1 cellular context compared by ENCODE assay signal in the genomic region with DNA sequence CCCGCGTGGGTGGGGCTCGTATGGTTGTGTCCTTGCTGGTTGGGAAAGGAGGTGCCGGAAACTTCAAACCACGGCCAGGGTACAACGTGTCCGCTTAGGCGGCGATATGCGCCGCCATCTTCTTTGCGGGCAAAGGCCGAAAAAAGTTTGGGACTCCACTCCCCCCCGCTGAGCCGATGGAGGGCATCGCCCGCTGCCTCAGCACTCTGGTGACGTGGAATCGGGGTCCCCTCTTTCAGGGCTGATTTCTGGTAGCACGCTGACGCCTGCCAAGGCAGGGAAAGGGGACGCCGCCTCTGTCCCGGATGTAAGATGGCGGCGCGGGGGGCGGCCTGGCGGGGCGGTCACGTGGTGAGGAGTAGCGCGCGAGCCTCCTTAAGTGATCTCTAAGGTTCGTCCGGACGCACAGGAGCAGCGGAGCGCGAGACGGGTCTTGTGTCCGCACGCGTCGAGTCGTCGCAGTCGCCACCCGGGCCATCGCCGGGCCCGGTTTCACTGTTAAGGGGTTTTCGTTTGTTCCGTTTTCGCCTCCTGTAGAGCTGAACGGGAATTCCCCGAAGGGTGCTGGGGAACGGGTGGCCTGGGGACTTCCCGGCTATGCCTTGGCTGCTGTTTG.
A peak's percentile ranks its signal among the peaks of the same experiment; 100 is the strongest.
TF ChIP-seq lines count a peak whose summit lies in the region.

No MANE protein-coding gene starts in this region.

TF ChIP-seq in HEK293, 187 proteins besides CTCF, POLR2A, EP300 and RAD21 (continued from another document and continues in another):
- TF ChIP-seq, protein P1, sequence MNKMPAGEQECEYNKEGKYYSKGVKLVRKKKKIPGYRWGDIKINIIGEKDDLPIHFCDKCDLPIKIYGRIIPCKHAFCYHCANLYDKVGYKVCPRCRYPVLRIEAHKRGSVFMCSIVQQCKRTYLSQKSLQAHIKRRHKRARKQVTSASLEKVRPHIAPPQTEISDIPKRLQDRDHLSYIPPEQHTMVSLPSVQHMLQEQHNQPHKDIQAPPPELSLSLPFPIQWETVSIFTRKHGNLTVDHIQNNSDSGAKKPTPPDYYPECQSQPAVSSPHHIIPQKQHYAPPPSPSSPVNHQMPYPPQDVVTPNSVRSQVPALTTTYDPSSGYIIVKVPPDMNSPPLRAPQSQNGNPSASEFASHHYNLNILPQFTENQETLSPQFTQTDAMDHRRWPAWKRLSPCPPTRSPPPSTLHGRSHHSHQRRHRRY (tag by site-specific recombination; IDR thresholded peaks at IDR 0.05), result no peak
- no peak for TF ChIP-seq ZNF138 (tag by site-specific recombination; IDR thresholded peaks at IDR 0.05; ENCODE audit: borderline replicate concordance)
- TF ChIP-seq, protein P2, sequence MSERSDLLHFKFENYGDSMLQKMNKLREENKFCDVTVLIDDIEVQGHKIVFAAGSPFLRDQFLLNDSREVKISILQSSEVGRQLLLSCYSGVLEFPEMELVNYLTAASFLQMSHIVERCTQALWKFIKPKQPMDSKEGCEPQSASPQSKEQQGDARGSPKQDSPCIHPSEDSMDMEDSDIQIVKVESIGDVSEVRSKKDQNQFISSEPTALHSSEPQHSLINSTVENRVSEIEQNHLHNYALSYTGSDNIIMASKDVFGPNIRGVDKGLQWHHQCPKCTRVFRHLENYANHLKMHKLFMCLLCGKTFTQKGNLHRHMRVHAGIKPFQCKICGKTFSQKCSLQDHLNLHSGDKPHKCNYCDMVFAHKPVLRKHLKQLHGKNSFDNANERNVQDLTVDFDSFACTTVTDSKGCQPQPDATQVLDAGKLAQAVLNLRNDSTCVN (tag by site-specific recombination; optimal IDR thresholded peaks at IDR 0.05), result peak; percentile 53
- TF ChIP-seq ZNF292 (tag by site-specific recombination; IDR thresholded peaks at IDR 0.05; ENCODE audit: borderline replicate concordance, low read depth), result no peak
- TF ChIP-seq SALL2 (tag by site-specific recombination; IDR thresholded peaks at IDR 0.05; ENCODE audit: borderline replicate concordance), result no peak
- TF ChIP-seq ZNF596 (tag by site-specific recombination; IDR thresholded peaks at IDR 0.05), result no peak
- peak; percentile 6; the same call in 1 of the 2 replicates for TF ChIP-seq PRDM1 (tag by site-specific recombination; IDR thresholded peaks at IDR 0.05)
- no peak for TF ChIP-seq SCRT2 (tag by site-specific recombination; IDR thresholded peaks at IDR 0.05)
- TF ChIP-seq, protein P3, sequence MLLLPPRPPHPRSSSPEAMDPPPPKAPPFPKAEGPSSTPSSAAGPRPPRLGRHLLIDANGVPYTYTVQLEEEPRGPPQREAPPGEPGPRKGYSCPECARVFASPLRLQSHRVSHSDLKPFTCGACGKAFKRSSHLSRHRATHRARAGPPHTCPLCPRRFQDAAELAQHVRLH (tag by site-specific recombination; IDR thresholded peaks at IDR 0.05), result peak; percentile 93
- TF ChIP-seq ZBTB21 (tag by site-specific recombination; IDR thresholded peaks at IDR 0.05), result peak; percentile 98
- no peak for TF ChIP-seq ZNF529 (tag by site-specific recombination; IDR thresholded peaks at IDR 0.05; ENCODE audit: insufficient replicate concordance)
- TF ChIP-seq ZNF664 (tag by site-specific recombination; IDR thresholded peaks at IDR 0.05), result peak; percentile 1; the same call in 1 of the 2 replicates
- no peak for TF ChIP-seq ZNF184 (tag by site-specific recombination; IDR thresholded peaks at IDR 0.05)
- TF ChIP-seq, protein P4, sequence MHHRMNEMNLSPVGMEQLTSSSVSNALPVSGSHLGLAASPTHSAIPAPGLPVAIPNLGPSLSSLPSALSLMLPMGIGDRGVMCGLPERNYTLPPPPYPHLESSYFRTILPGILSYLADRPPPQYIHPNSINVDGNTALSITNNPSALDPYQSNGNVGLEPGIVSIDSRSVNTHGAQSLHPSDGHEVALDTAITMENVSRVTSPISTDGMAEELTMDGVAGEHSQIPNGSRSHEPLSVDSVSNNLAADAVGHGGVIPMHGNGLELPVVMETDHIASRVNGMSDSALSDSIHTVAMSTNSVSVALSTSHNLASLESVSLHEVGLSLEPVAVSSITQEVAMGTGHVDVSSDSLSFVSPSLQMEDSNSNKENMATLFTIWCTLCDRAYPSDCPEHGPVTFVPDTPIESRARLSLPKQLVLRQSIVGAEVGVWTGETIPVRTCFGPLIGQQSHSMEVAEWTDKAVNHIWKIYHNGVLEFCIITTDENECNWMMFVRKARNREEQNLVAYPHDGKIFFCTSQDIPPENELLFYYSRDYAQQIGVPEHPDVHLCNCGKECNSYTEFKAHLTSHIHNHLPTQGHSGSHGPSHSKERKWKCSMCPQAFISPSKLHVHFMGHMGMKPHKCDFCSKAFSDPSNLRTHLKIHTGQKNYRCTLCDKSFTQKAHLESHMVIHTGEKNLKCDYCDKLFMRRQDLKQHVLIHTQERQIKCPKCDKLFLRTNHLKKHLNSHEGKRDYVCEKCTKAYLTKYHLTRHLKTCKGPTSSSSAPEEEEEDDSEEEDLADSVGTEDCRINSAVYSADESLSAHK (tag by site-specific recombination; IDR thresholded peaks at IDR 0.05), result no peak
- TF ChIP-seq ZFHX2 (tag by site-specific recombination; conservative IDR thresholded peaks at IDR 0.05), result peak; percentile 78; the same call in 1 of the 2 replicates
- TF ChIP-seq, protein P5, sequence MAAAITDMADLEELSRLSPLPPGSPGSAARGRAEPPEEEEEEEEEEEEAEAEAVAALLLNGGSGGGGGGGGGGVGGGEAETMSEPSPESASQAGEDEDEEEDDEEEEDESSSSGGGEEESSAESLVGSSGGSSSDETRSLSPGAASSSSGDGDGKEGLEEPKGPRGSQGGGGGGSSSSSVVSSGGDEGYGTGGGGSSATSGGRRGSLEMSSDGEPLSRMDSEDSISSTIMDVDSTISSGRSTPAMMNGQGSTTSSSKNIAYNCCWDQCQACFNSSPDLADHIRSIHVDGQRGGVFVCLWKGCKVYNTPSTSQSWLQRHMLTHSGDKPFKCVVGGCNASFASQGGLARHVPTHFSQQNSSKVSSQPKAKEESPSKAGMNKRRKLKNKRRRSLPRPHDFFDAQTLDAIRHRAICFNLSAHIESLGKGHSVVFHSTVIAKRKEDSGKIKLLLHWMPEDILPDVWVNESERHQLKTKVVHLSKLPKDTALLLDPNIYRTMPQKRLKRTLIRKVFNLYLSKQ (tag by site-specific recombination; IDR thresholded peaks at IDR 0.05; ENCODE audit: borderline replicate concordance), result no peak
- TF ChIP-seq, protein P6, sequence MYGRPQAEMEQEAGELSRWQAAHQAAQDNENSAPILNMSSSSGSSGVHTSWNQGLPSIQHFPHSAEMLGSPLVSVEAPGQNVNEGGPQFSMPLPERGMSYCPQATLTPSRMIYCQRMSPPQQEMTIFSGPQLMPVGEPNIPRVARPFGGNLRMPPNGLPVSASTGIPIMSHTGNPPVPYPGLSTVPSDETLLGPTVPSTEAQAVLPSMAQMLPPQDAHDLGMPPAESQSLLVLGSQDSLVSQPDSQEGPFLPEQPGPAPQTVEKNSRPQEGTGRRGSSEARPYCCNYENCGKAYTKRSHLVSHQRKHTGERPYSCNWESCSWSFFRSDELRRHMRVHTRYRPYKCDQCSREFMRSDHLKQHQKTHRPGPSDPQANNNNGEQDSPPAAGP (tag by site-specific recombination; IDR thresholded peaks at IDR 0.05), result peak; percentile 79
- peak; percentile 92 for TF ChIP-seq ZNF324 (tag by site-specific recombination; IDR thresholded peaks at IDR 0.05)
- TF ChIP-seq MEIS1 (CRISPR knock-in tag; IDR thresholded peaks at IDR 0.05; ENCODE audit: borderline replicate concordance), result no peak
- peak; percentile 99 for TF ChIP-seq ZNF501 (tag by site-specific recombination; IDR thresholded peaks at IDR 0.05)
- TF ChIP-seq ZEB2 (tag by site-specific recombination; IDR thresholded peaks at IDR 0.05), result peak; percentile 93
- TF ChIP-seq, protein P7, sequence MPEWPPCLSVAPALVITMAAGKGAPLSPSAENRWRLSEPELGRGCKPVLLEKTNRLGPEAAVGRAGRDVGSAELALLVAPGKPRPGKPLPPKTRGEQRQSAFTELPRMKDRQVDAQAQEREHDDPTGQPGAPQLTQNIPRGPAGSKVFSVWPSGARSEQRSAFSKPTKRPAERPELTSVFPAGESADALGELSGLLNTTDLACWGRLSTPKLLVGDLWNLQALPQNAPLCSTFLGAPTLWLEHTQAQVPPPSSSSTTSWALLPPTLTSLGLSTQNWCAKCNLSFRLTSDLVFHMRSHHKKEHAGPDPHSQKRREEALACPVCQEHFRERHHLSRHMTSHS (tag by site-specific recombination; IDR thresholded peaks at IDR 0.05), result no peak
- no peak for TF ChIP-seq ZNF837 (tag by site-specific recombination; IDR thresholded peaks at IDR 0.05)
- TF ChIP-seq ZIC2 (tag by site-specific recombination; IDR thresholded peaks at IDR 0.05), result peak; percentile 64
- no peak for TF ChIP-seq ZNF404 (tag by site-specific recombination; IDR thresholded peaks at IDR 0.05)
- TF ChIP-seq ZBTB8A (tag by site-specific recombination; IDR thresholded peaks at IDR 0.05), result peak; percentile 97
- no peak for TF ChIP-seq GLI2 (tag by site-specific recombination; IDR thresholded peaks at IDR 0.05; ENCODE audit: borderline replicate concordance, low read depth)
- no peak for TF ChIP-seq ZNF37A (tag by site-specific recombination; IDR thresholded peaks at IDR 0.05)
- TF ChIP-seq, protein P8, sequence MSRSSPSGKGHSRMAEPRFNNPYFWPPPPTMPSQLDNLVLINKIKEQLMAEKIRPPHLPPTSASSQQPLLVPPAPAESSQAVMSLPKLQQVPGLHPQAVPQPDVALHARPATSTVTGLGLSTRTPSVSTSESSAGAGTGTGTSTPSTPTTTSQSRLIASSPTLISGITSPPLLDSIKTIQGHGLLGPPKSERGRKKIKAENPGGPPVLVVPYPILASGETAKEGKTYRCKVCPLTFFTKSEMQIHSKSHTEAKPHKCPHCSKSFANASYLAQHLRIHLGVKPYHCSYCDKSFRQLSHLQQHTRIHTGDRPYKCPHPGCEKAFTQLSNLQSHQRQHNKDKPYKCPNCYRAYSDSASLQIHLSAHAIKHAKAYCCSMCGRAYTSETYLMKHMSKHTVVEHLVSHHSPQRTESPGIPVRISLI (tag by site-specific recombination; IDR thresholded peaks at IDR 0.05), result peak; percentile 85
- TF ChIP-seq ZBTB48 (tag by site-specific recombination; IDR thresholded peaks at IDR 0.05), result 0 out of 2 replicates have a peak, but pooled peaks have one; percentile 36
- TF ChIP-seq ZNF600 (tag by site-specific recombination; IDR thresholded peaks at IDR 0.05), result peak; percentile 82
- no peak for TF ChIP-seq ZNF16 (tag by site-specific recombination; IDR thresholded peaks at IDR 0.05; ENCODE audit: low read depth)
- TF ChIP-seq, protein P9, sequence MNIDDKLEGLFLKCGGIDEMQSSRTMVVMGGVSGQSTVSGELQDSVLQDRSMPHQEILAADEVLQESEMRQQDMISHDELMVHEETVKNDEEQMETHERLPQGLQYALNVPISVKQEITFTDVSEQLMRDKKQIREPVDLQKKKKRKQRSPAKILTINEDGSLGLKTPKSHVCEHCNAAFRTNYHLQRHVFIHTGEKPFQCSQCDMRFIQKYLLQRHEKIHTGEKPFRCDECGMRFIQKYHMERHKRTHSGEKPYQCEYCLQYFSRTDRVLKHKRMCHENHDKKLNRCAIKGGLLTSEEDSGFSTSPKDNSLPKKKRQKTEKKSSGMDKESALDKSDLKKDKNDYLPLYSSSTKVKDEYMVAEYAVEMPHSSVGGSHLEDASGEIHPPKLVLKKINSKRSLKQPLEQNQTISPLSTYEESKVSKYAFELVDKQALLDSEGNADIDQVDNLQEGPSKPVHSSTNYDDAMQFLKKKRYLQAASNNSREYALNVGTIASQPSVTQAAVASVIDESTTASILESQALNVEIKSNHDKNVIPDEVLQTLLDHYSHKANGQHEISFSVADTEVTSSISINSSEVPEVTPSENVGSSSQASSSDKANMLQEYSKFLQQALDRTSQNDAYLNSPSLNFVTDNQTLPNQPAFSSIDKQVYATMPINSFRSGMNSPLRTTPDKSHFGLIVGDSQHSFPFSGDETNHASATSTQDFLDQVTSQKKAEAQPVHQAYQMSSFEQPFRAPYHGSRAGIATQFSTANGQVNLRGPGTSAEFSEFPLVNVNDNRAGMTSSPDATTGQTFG (tag by site-specific recombination; IDR thresholded peaks at IDR 0.05; ENCODE audit: borderline replicate concordance), result no peak
- 0 out of 2 replicates have a peak, but pooled peaks have one; percentile 7 for TF ChIP-seq ZFP3 (tag by site-specific recombination; IDR thresholded peaks at IDR 0.05; ENCODE audit: low read depth)
- TF ChIP-seq ZNF473 (tag by site-specific recombination; IDR thresholded peaks at IDR 0.05), result no peak
- no peak for TF ChIP-seq ZNF624 (tag by site-specific recombination; IDR thresholded peaks at IDR 0.05)
- TF ChIP-seq BCL11A (tag by site-specific recombination; IDR thresholded peaks at IDR 0.05; ENCODE audit: low read depth), result no peak
- no peak for TF ChIP-seq RBAK (tag by site-specific recombination; IDR thresholded peaks at IDR 0.05)
- TF ChIP-seq ZNF561 (tag by site-specific recombination; IDR thresholded peaks at IDR 0.05; ENCODE audit: borderline replicate concordance), result peak; percentile 64; the same call in 1 of the 2 replicates
- TF ChIP-seq OVOL3 (tag by site-specific recombination; IDR thresholded peaks at IDR 0.05), result peak; percentile 61; the same call in 1 of the 2 replicates
- 0 out of 2 replicates have a peak, but pooled peaks have one; percentile 29 for TF ChIP-seq FEZF1 (tag by site-specific recombination; IDR thresholded peaks at IDR 0.05)
- TF ChIP-seq SP2 (tag by site-specific recombination; IDR thresholded peaks at IDR 0.05), result peak; percentile 80
- peak; percentile 61 for TF ChIP-seq GLIS1 (tag by site-specific recombination; IDR thresholded peaks at IDR 0.05)
- TF ChIP-seq BCL11B (tag by site-specific recombination; IDR thresholded peaks at IDR 0.05; ENCODE audit: low read depth), result no peak
- no peak for TF ChIP-seq ZNF112 (tag by site-specific recombination; IDR thresholded peaks at IDR 0.05)
- no peak for TF ChIP-seq ZNF19 (tag by site-specific recombination; IDR thresholded peaks at IDR 0.05; ENCODE audit: low read depth)
- TF ChIP-seq ZNF391 (tag by site-specific recombination; IDR thresholded peaks at IDR 0.05; ENCODE audit: borderline replicate concordance, low read depth), result peak; percentile 28; the same call in 1 of the 2 replicates
- peak; percentile 65; the same call in 1 of the 2 replicates for TF ChIP-seq ZNF843 (tag by site-specific recombination; IDR thresholded peaks at IDR 0.05)
- no peak for TF ChIP-seq TRIM28 (IDR thresholded peaks at IDR 0.05; ENCODE audit: borderline replicate concordance, low read length)
- TF ChIP-seq, protein P10, sequence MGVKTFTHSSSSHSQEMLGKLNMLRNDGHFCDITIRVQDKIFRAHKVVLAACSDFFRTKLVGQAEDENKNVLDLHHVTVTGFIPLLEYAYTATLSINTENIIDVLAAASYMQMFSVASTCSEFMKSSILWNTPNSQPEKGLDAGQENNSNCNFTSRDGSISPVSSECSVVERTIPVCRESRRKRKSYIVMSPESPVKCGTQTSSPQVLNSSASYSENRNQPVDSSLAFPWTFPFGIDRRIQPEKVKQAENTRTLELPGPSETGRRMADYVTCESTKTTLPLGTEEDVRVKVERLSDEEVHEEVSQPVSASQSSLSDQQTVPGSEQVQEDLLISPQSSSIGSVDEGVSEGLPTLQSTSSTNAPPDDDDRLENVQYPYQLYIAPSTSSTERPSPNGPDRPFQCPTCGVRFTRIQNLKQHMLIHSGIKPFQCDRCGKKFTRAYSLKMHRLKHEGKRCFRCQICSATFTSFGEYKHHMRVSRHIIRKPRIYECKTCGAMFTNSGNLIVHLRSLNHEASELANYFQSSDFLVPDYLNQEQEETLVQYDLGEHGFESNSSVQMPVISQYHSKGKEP (tag by site-specific recombination; IDR thresholded peaks at IDR 0.05), result peak; percentile 9; the same call in 1 of the 2 replicates
- TF ChIP-seq HOXA7 (CRISPR knock-in tag; IDR thresholded peaks at IDR 0.05; ENCODE audit: borderline replicate concordance), result no peak
- no peak for TF ChIP-seq ZNF654 (tag by site-specific recombination; IDR thresholded peaks at IDR 0.05; ENCODE audit: low read depth)
- no peak for TF ChIP-seq MYNN (tag by site-specific recombination; IDR thresholded peaks at IDR 0.05; ENCODE audit: borderline replicate concordance)
- no peak for TF ChIP-seq ZNF510 (tag by site-specific recombination; IDR thresholded peaks at IDR 0.05; ENCODE audit: insufficient replicate concordance)
